ENCODE assay signal across 8 cellular contexts in the genomic region with DNA sequence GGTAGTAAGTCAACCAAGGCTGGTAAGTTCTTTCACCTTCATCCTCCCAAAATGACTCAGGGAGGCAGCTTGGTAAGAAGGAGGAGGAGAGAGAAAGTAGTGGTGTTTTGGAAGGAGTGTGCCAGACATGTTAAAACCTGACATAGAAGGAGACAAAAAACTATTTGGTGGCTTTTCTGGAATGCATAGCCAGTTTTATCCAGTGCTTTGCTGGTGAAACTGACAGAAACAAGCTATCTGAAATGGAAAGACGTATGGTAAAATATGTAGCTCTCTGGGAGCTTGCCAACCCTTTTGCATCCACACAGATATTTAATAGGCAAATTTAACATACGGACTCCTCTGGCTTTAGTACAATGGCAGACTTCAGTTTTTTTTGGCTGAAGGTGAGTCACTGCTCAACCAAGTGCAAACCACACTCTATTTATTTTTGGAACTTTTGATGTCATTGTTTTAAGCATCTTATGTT. TPM values are rescaled to one million over a fixed set of nuclear protein-coding genes. Genes with fewer than 3 reads are reported as not detected.
DNase-seq lines count a peak whose midpoint lies in the region; ATAC-seq and TF ChIP-seq lines count a peak whose summit lies in the region.

No MANE protein-coding gene starts in this region.

- no peak overlapping the region for H3K4me3 ChIP-seq in lower lobe of right lung

- ATAC-seq in GM18909 (IDR thresholded peaks at IDR 0.05; ENCODE audit: poor library complexity, unreplicated experiment), result peak; percentile 78
- ATAC-seq in HG03095 (IDR thresholded peaks at IDR 0.05; ENCODE audit: unreplicated experiment), result peak; percentile 82
- no peak for ATAC-seq in lower lobe of right lung

- no peak for TF ChIP-seq CTCF in AG09319 (IDR thresholded peaks at IDR 0.05; ENCODE audit: low read depth, low read length)
- no peak for TF ChIP-seq CTCF in lower lobe of right lung (IDR thresholded peaks at IDR 0.05)

- H3K27ac ChIP-seq in lower lobe of right lung, result no peak overlapping the region

- intact Hi-C loops in lower lobe of right lung (cut with DNase I), result no loop called here

- peaks cover 92% of the 10 kb centered on the region for H3K36me3 ChIP-seq in lower lobe of right lung

- no peaks in the 10 kb centered on the region for H3K9me3 ChIP-seq in lower lobe of right lung

- DNase-seq in AG09319 (ENCODE audit: extremely low read depth, low read depth), result peak; percentile 24
- DNase-seq in SW480 (ENCODE audit: low spot score), result peak; percentile 35
- peak; percentile 77 for DNase-seq in iris pigment epithelial cell (ENCODE audit: low read depth)
- DNase-seq in nucleus accumbens (lab: John Stamatoyannopoulos, UW), result no peak
- DNase-seq in SW 1271 (lab: John Stamatoyannopoulos, UW), result no peak
- no peak for DNase-seq in lower lobe of right lung

- peaks cover 4% of the 10 kb centered on the region for H3K4me1 ChIP-seq in lower lobe of right lung

- H3K27me3 ChIP-seq in lower lobe of right lung (ENCODE audit: low read depth), result no peaks in the 10 kb centered on the region

RNA-seq across cellular contexts. Expression of a gene that starts 45.4 kb away (rescaled TPM):
- total RNA-seq in lower lobe of right lung, result 101 TPM

Comparison
In these comparisons a context has a peak if more than half of its experiments do, and no peak if none do; other contexts are left out.
1. DNase-seq: peak in AG09319 (single experiment), SW480 (single experiment) and iris pigment epithelial cell (single experiment); none in nucleus accumbens (0 of 56), SW 1271 (0 of 2) and lower lobe of right lung (single experiment).
2. ATAC-seq: peak in GM18909 (single experiment) and HG03095 (single experiment); none in lower lobe of right lung (0 of 2).